ENCODE assay signal across 1 cellular context in genomic region chr17:41528959-41529353, GRCh38.
TF ChIP-seq lines count a peak whose summit lies in the region.

No MANE protein-coding gene starts in this region.

TF ChIP-seq in H1, 55 proteins besides CTCF, POLR2A, EP300 and RAD21:
- no peak for TF ChIP-seq BRCA1 (IDR thresholded peaks at IDR 0.05; ENCODE audit: low read depth, low read length)
- TF ChIP-seq RBBP5 (IDR thresholded peaks at IDR 0.05; ENCODE audit: borderline replicate concordance, low read depth, low read length), result no peak
- TF ChIP-seq GTF2F1 (IDR thresholded peaks at IDR 0.05; ENCODE audit: borderline replicate concordance, low read depth, low read length), result no peak
- TF ChIP-seq FOSL1 (IDR thresholded peaks at IDR 0.05; ENCODE audit: insufficient read depth, low read depth, low read length), result no peak
